Comparison of ENCODE assay signal across 31 cellular contexts in genomic region chr3:159149633-159150032, GRCh38.
"Had no signal": no experiment of that assay in that cellular context is flagged by ENCODE, and none has a peak within 500 bp of the region (broad histone marks: within the 10 kb centered on the region; RNA-seq: fewer than 3 reads in every experiment).

No MANE protein-coding gene starts in this region.

- H3K27ac Mint-ChIP-seq: activated CD4-positive, alpha-beta T cell treated with anti-CD3 and anti-CD28 coated beads, Interleukin-2, amount 10 ng/mL, durations not matched to agents 24 days and 14 days; activated CD8-positive, alpha-beta T cell treated with anti-CD3 and anti-CD28 coated beads, Interleukin-2, amount 10 ng/mL, durations not matched to agents 7 days and 5 days; activated naive CD4-positive, alpha-beta T cell treated with anti-CD3 and anti-CD28 coated beads, Interleukin-2, amount 10 ng/mL, durations not matched to agents 7 days and 5 days; activated naive CD8-positive, alpha-beta T cell; activated naive CD8-positive, alpha-beta T cell treated with anti-CD3 and anti-CD28 coated beads, Interleukin-2, amount 50 U/mL, for 24 hours had no signal

- ATAC-seq: activated CD8-positive, alpha-beta T cell treated with anti-CD3 and anti-CD28 coated beads, Interleukin-2, amount 10 ng/mL, durations not matched to agents 7 days and 5 days; activated naive CD8-positive, alpha-beta T cell treated with anti-CD3 and anti-CD28 coated beads, Interleukin-2, amount 50 U/mL, for 24 hours; PC-3 had no signal

- H3K9me3 ChIP-seq: SJCRH30 had no signal

- H3K36me3 Mint-ChIP-seq: activated naive CD4-positive, alpha-beta T cell treated with anti-CD3 and anti-CD28 coated beads, Interleukin-2, amount 10 ng/mL, durations not matched to agents 7 days and 5 days; activated naive CD8-positive, alpha-beta T cell; brain had no signal

- H3K4me1 ChIP-seq: SJCRH30 had no signal

- H3K27ac ChIP-seq: SJCRH30, SK-N-MC, WERI-Rb-1 had no signal

- H3K4me3 Mint-ChIP-seq: activated CD4-positive, alpha-beta T cell treated with anti-CD3 and anti-CD28 coated beads, Interleukin-2, amount 10 ng/mL, durations not matched to agents 24 days and 14 days; activated CD8-positive, alpha-beta T cell treated with anti-CD3 and anti-CD28 coated beads, Interleukin-2, amount 10 ng/mL, durations not matched to agents 7 days and 5 days; activated naive CD4-positive, alpha-beta T cell treated with anti-CD3 and anti-CD28 coated beads, Interleukin-2, amount 10 ng/mL, durations not matched to agents 7 days and 5 days; activated naive CD8-positive, alpha-beta T cell; activated naive CD8-positive, alpha-beta T cell treated with anti-CD3 and anti-CD28 coated beads, Interleukin-2, amount 50 U/mL, for 24 hours had no signal

- DNase-seq: activated CD4-positive, alpha-beta T cell treated with anti-CD3 and anti-CD28 coated beads, Interleukin-2, amount 10 ng/mL, durations not matched to agents 24 days and 14 days; activated CD4-positive, alpha-beta T cell treated with anti-CD3 and anti-CD28 coated beads, Interleukin-2, amount 50 U/mL, for 4 hours; activated CD8-positive, alpha-beta memory T cell treated with anti-CD3 and anti-CD28 coated beads, Interleukin-2, amount 50 U/mL, for 4 hours; activated CD8-positive, alpha-beta T cell treated with anti-CD3 and anti-CD28 coated beads, Interleukin-2, amount 10 ng/mL, durations not matched to agents 7 days and 5 days; activated effector memory CD4-positive, alpha-beta T cell treated with Interleukin-2 at 50 U/mL for 16 hours; activated naive CD4-positive, alpha-beta T cell treated with anti-CD3 and anti-CD28 coated beads, Interleukin-2, amount 10 ng/mL, durations not matched to agents 7 days and 5 days; activated naive CD8-positive, alpha-beta T cell treated with anti-CD3 and anti-CD28 coated beads, Interleukin-2, amount 50 U/mL, for 24 hours; activated T-cell treated with anti-CD3 and anti-CD28 coated beads, Interleukin-2, amount 50 U/mL, for 48 hours; anterior cingulate cortex; caudate nucleus; cerebellar nuclear complex; KG1; MM.1S; MV-4-11; NCI-H1092; NCI-H1436 treated with DMSO at 0.1 percent for 48 hours; NCI-H1694 treated with DMSO at 0.1 percent for 48 hours; NCI-H2029; NCI-H2107; NCI-H226; NCI-H446 treated with DMSO at 0.1 percent for 48 hours; NCI-H69; NK-92 treated with Interleukin-12 subunit alpha and Interleukin-12 subunit beta, amount 100 ng/mL, for 24 hours; PC-3; SHP77; SJCRH30; T1000; WERI-Rb-1 had no signal

- H3K9me3 Mint-ChIP-seq: activated CD4-positive, alpha-beta T cell treated with anti-CD3 and anti-CD28 coated beads, Interleukin-2, amount 10 ng/mL, durations not matched to agents 24 days and 14 days; activated naive CD4-positive, alpha-beta T cell treated with anti-CD3 and anti-CD28 coated beads, Interleukin-2, amount 10 ng/mL, durations not matched to agents 7 days and 5 days; activated naive CD8-positive, alpha-beta T cell treated with anti-CD3 and anti-CD28 coated beads, Interleukin-2, amount 50 U/mL, for 24 hours; brain had no signal

- H3K36me3 ChIP-seq: SJCRH30, WERI-Rb-1 had no signal

- H3K27me3 ChIP-seq: SJCRH30 had no signal

- H3K4me3 ChIP-seq: SJCRH30, SK-N-MC had no signal

- H3K4me1 Mint-ChIP-seq: activated CD4-positive, alpha-beta T cell treated with anti-CD3 and anti-CD28 coated beads, Interleukin-2, amount 10 ng/mL, durations not matched to agents 24 days and 14 days; activated naive CD4-positive, alpha-beta T cell treated with anti-CD3 and anti-CD28 coated beads, Interleukin-2, amount 10 ng/mL, durations not matched to agents 7 days and 5 days; activated naive CD8-positive, alpha-beta T cell treated with anti-CD3 and anti-CD28 coated beads, Interleukin-2, amount 50 U/mL, for 24 hours had no signal

- H3K27me3 Mint-ChIP-seq: activated CD4-positive, alpha-beta T cell treated with anti-CD3 and anti-CD28 coated beads, Interleukin-2, amount 10 ng/mL, durations not matched to agents 24 days and 14 days; activated naive CD4-positive, alpha-beta T cell treated with anti-CD3 and anti-CD28 coated beads, Interleukin-2, amount 10 ng/mL, durations not matched to agents 7 days and 5 days; activated naive CD8-positive, alpha-beta T cell treated with anti-CD3 and anti-CD28 coated beads, Interleukin-2, amount 50 U/mL, for 24 hours; brain had no signal
